Comparison of ENCODE assay signal across 8 cellular contexts in the genomic region with DNA sequence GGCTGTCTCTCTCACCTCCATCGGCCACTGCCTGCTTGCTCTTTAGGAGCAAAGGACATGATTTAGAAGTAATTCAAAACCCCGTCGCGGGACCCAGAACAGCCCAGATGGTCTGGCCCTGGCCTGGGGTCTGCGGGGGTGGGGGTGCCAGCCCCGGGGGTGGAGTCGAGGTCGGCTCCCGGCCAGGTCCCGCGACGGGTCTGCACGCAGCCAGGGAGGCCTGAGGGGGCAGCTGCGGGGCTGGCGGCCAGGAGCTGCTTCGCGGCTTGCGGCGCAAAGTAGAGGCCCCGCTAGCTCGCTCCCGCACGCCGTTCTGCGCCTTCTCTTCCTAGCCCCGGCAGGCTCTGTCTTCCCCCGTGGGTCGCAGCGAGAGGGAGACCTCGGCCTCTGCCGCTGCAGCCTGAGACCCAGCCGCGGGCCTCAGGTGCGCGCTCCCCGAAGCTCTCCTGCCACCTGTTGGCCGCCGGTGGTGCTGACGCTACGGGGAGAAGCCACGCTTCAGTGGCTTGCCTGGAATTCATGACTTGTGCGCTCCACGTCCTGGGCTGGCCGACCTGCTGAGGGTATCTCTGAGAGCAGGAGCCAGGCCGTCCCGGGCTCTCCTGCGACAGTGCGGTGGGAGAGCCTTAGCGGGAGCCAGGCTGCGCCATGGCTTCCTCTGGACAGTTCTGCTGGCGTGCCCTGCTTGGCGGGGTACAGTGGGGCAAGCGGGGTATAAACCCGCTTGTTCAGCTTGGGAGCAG.
DNase-seq lines count a peak whose midpoint lies in the region; ATAC-seq lines count a peak whose summit lies in the region.

No MANE protein-coding gene starts in this region.

- DNase-seq in NCI-H1417 (lab: John Stamatoyannopoulos, UW) (peak; percentile 64 to 79 (median 75)), NCI-H1417 treated with DMSO at 0.1 percent for 48 hours (lab: John Stamatoyannopoulos, UW) (no peak), NCI-H2171 treated with DMSO at 0.1 percent for 48 hours (lab: John Stamatoyannopoulos, UW) (peak; percentile 61), cerebellar cortex (ENCODE audit: low spot score) (peak; percentile 71), kidney tubule cell (ENCODE audit: low spot score) (peak; percentile 88)
- peak; percentile 75 to 85 for DNase-seq in stimulated activated CD4-positive, alpha-beta T cell treated with anti-CD3 and anti-CD28 coated beads, Interleukin-2, amount 100 ng/mL, for 24 hours

- ATAC-seq in HG02884 (IDR thresholded peaks at IDR 0.05; ENCODE audit: unreplicated experiment), result peak; percentile 80
- ATAC-seq in activated CD4-positive, CD25-positive, alpha-beta regulatory T cell treated with anti-CD3 and anti-CD28 coated beads, Interleukin-2, amount 50 U/mL, for 24 hours, result peak; percentile 80 to 87
